8 cellular contexts compared by ENCODE assay signal in genomic region chr5:132294728-132295504, GRCh38. TPM values are rescaled to one million over a fixed set of nuclear protein-coding genes. Genes with fewer than 3 reads are reported as not detected.
A peak's percentile ranks its signal among the peaks of the same experiment; 100 is the strongest.
DNase-seq lines count a peak whose midpoint lies in the region; ATAC-seq and TF ChIP-seq lines count a peak whose summit lies in the region.

No MANE protein-coding gene starts in this region.

- CTCF ChIA-PET in activated CD4-positive, alpha-beta T cell treated with anti-CD3 and anti-CD28 coated beads, Interleukin-2, amount 10 ng/mL, durations not matched to agents 7 days and 5 days (lab: Charles Lee) = interaction anchor here (0.9 to 1.8 kb wide), 3 partner anchors 9 to 16 kb away, joined by 3 to 6 read pairs (median 5); no protein-coding TSS in a partner anchor

- peak overlapping the region in 56 of 59 donors; percentile 11 to 100 (median 97) for H3K27ac ChIP-seq in dorsolateral prefrontal cortex

- no peak for TF ChIP-seq CTCF in dorsolateral prefrontal cortex (IDR thresholded peaks at IDR 0.05 in 54 of 56, conservative IDR thresholded peaks at IDR 0.05 in 2 of 56; ENCODE audit: low read depth in 1 of 56, partially characterized antibody in 56 of 56)

- in situ Hi-C loops in ACHN (cut with HindIII; ENCODE audit: low pct_ligation_motif_present, low pct_unique_long_range_greater_than_20kb, low sequenced_read_pairs) = no loop called here

- POLR2A ChIA-PET in activated CD4-positive, alpha-beta T cell treated with anti-CD3 and anti-CD28 coated beads, Interleukin-2, amount 10 ng/mL, durations not matched to agents 7 days and 5 days (lab: Charles Lee) = no interaction called here

- ATAC-seq in GM21367 (IDR thresholded peaks at IDR 0.05; ENCODE audit: unreplicated experiment) (peak; percentile 14), memory B cell (ENCODE audit: low read depth) (peak; percentile 8)

- peaks cover 17% of the 10 kb centered on the region for H3K27me3 Mint-ChIP-seq in activated CD4-positive, alpha-beta T cell treated with anti-CD3 and anti-CD28 coated beads, Interleukin-2, amount 10 ng/mL, durations not matched to agents 7 days and 5 days
- H3K27me3 Mint-ChIP-seq in memory B cell = peaks cover 24% of the 10 kb centered on the region

- no peaks in the 10 kb centered on the region for H3K9me3 Mint-ChIP-seq in activated CD4-positive, alpha-beta T cell treated with anti-CD3 and anti-CD28 coated beads, Interleukin-2, amount 10 ng/mL, durations not matched to agents 7 days and 5 days
- no peaks in the 10 kb centered on the region for H3K9me3 Mint-ChIP-seq in memory B cell

- peak overlapping the region; percentile 28 for H3K27ac Mint-ChIP-seq in activated CD4-positive, alpha-beta T cell treated with anti-CD3 and anti-CD28 coated beads, Interleukin-2, amount 10 ng/mL, durations not matched to agents 7 days and 5 days
- H3K27ac Mint-ChIP-seq in memory B cell = no peak overlapping the region

- H3K27me3 ChIP-seq in dorsolateral prefrontal cortex = no peaks in the 10 kb centered on the region

- H3K36me3 Mint-ChIP-seq in activated CD4-positive, alpha-beta T cell treated with anti-CD3 and anti-CD28 coated beads, Interleukin-2, amount 10 ng/mL, durations not matched to agents 7 days and 5 days (ENCODE audit: low read depth) = no peaks in the 10 kb centered on the region
- H3K36me3 Mint-ChIP-seq in memory B cell = no peaks in the 10 kb centered on the region

- peak overlapping the region; percentile 53 to 90 (median 76) for H3K4me3 ChIP-seq in dorsolateral prefrontal cortex

- peak overlapping the region; percentile 83 for H3K4me3 Mint-ChIP-seq in activated CD4-positive, alpha-beta T cell treated with anti-CD3 and anti-CD28 coated beads, Interleukin-2, amount 10 ng/mL, durations not matched to agents 7 days and 5 days
- H3K4me3 Mint-ChIP-seq in memory B cell = peak overlapping the region; percentile 95

- DNase-seq in ACHN = peak; percentile 76
- peak; percentile 94 for DNase-seq in M059J (ENCODE audit: low read depth)
- DNase-seq in activated CD4-positive, alpha-beta T cell treated with anti-CD3 and anti-CD28 coated beads, Interleukin-2, amount 10 ng/mL, durations not matched to agents 7 days and 5 days = peak; percentile 48
- DNase-seq in dorsolateral prefrontal cortex = peak in 3 of 10 donors; percentile 44 to 65 (median 46)
- DNase-seq in memory B cell (ENCODE audit: low spot score in 2 of 2) = peak in 1 of 2 donors; percentile 30
- DNase-seq in stimulated activated CD8-positive, alpha-beta memory T cell treated with anti-CD3 and anti-CD28 coated beads, Interleukin-15, amount 100 ng/mL, for 4 hours (ENCODE audit: low read depth in 2 of 2) = peak; percentile 54 to 69
- no peak for DNase-seq in NCI-H1105 treated with DMSO at 0.1 percent for 48 hours (lab: John Stamatoyannopoulos, UW)

- H3K4me1 Mint-ChIP-seq in activated CD4-positive, alpha-beta T cell treated with anti-CD3 and anti-CD28 coated beads, Interleukin-2, amount 10 ng/mL, durations not matched to agents 7 days and 5 days = peaks cover 24% of the 10 kb centered on the region
- H3K4me1 Mint-ChIP-seq in memory B cell = peaks cover 11% of the 10 kb centered on the region

- intact Hi-C loops in dorsolateral prefrontal cortex (cut with DNase I) = loop anchor here (2.0 to 10.0 kb wide), 5 partner anchors 34 to 200 kb away; partner anchors contain the start of gene IRF1 (in 1 of the 2)

RNA-seq across cellular contexts. Expression of gene SLC22A4, which starts 0.7 kb away (rescaled TPM):
- 6.3 and 7.5 TPM in 2 replicates for total RNA-seq in M059J (2014; rRNA removed; shearing (Covaris generic))
- total RNA-seq in activated CD4-positive, alpha-beta T cell treated with anti-CD3 and anti-CD28 coated beads, Interleukin-2, amount 10 ng/mL, durations not matched to agents 7 days and 5 days = not detected
- 1 to 10 TPM; 1.2 to 7.4 (median 3.0) TPM for total RNA-seq in dorsolateral prefrontal cortex

RNA-seq across cellular contexts. Expression of gene PDLIM4, which starts 37.4 kb away (rescaled TPM):
- 11.7 and 25.0 TPM in 2 replicates for total RNA-seq in M059J (2014; rRNA removed; shearing (Covaris generic))
- total RNA-seq in activated CD4-positive, alpha-beta T cell treated with anti-CD3 and anti-CD28 coated beads, Interleukin-2, amount 10 ng/mL, durations not matched to agents 7 days and 5 days = not detected
- total RNA-seq in dorsolateral prefrontal cortex = 10 to 100 TPM in 102 of 120 experiments, 1 to 10 TPM in 18; 4.7 to 42.5 (median 14.7) TPM

Comparison
In these comparisons a context has a peak if more than half of its experiments do, and no peak if none do; other contexts are left out.
1. RNA of gene PDLIM4, which starts 37.4 kb away (total RNA-seq): 4.7 to 42.5 TPM in dorsolateral prefrontal cortex and 11.7 to 25.0 TPM in M059J; not detected in activated CD4-positive, alpha-beta T cell treated with anti-CD3 and anti-CD28 coated beads, Interleukin-2, amount 10 ng/mL, durations not matched to agents 7 days and 5 days; every median in the first group is over 4 times any median in the second.